In the genomic region with DNA sequence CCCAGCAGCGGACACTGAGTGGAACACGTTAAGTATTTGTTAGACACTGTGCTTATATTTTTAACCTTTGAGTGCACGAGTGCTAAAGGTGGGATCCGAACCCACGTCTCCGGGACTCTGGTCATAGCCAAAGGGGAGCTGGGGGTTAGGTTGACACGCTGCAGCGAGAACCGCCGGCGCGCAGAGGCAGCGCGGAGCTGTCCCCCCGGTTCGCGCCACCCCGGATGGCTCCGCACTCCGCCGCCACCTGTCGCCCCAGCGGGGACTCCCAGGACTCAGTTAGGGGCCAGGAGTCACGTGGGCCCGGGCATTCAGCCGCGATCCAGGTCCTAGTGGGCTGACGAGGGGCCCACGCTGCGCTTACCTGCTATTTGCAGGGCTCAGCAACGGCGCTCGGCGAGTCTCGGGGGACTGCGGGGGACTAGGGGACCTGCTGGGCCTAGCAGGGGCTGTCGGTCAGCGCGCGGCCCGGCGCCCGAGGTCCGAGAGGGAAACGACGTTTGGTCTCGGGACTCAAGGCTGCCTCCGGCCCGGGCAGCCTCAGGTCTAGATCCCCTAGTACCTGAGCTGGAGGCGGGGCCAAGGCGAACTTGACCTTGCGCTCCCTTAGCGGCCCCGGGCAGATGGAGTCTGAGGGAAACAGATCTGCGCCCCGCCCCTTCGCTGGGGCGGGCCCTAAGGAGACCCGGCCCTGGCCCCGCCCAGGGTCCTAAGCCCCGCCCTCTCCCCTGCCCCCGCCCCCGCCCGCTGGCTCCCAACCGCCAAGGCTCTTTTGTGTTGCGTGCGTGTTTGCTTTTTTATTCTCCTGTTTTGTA, we compare ENCODE assay signal across 8 cellular contexts.
A peak's percentile ranks its signal among the peaks of the same experiment; 100 is the strongest.
DNase-seq lines count a peak whose midpoint lies in the region; ATAC-seq and TF ChIP-seq lines count a peak whose summit lies in the region.

A gene (minus strand): TSS at position 632 of the 815 bp plus-strand sequence. CDS start 50,248 bp downstream, outside the sequence.

- DNase-seq in AG04449 (ENCODE audit: low read depth, low spot score) (no peak), NCI-H510A (lab: John Stamatoyannopoulos, UW) (peak; percentile 26), epithelial cell of esophagus (ENCODE audit: low read depth) (peak; percentile 81), middle frontal gyrus (ENCODE audit: extremely low spot score, low spot score) (peak; percentile 66)
- peak; percentile 82 for DNase-seq in activated CD8-positive, alpha-beta memory T cell treated with anti-CD3 and anti-CD28 coated beads, Interleukin-2, amount 50 U/mL, for 4 hours
- DNase-seq in stimulated activated CD8-positive, alpha-beta memory T cell treated with anti-CD3 and anti-CD28 coated beads, Interleukin-15, amount 100 ng/mL, for 4 hours (ENCODE audit: low read depth in 2 of 2) = peak; percentile 50 to 56

- H3K4me3 ChIP-seq in AG04449 (ENCODE audit: low read depth, low read length) (peak within 1 kb of the TSS; percentile 46), epithelial cell of esophagus (ENCODE audit: low read length) (peak within 1 kb of the TSS; percentile 62)

- CTCF ChIA-PET in AG04449 (lab: Yijun Ruan, JAX) = no interaction called here

- POLR2A ChIA-PET in AG04449 (lab: Yijun Ruan, JAX) = no interaction called here

- TF ChIP-seq CTCF in AG04449 (IDR thresholded peaks at IDR 0.05; ENCODE audit: insufficient read depth, low read length, missing control alignments) (no peak), epithelial cell of esophagus (IDR thresholded peaks at IDR 0.05; ENCODE audit: insufficient read depth, low read depth, low read length, missing control alignments) (no peak)

- peak; percentile 97 for ATAC-seq in GM18907 (IDR thresholded peaks at IDR 0.05; ENCODE audit: unreplicated experiment)
- ATAC-seq in HG03175 (IDR thresholded peaks at IDR 0.05; ENCODE audit: unreplicated experiment) = peak; percentile 97
